In genomic region chr7:17368856-17369520, GRCh38 we compare ENCODE assay signal across 17 cellular contexts.
DNase-seq lines count a peak whose midpoint lies in the region; ATAC-seq, FAIRE-seq and TF ChIP-seq lines count a peak whose summit lies in the region.
"Had no signal": no experiment of that assay in that cellular context is flagged by ENCODE, and none has a peak within 500 bp of the region (broad histone marks: within the 10 kb centered on the region; RNA-seq: fewer than 3 reads in every experiment).

No MANE protein-coding gene starts in this region.

- H3K36me3 ChIP-seq in esophagus squamous epithelium (no peaks in the 10 kb centered on the region), skeletal muscle satellite cell (ENCODE audit: insufficient read depth, low read length) (no peaks in the 10 kb centered on the region)

- H3K36me3 Mint-ChIP-seq in HFFc6 (ENCODE audit: low read depth), result no peaks in the 10 kb centered on the region
- H3K36me3 Mint-ChIP-seq: activated naive CD4-positive, alpha-beta T cell treated with anti-CD3 and anti-CD28 coated beads, Interleukin-2, amount 50 U/mL, for 24 hours had no signal

- no peaks in the 10 kb centered on the region for H3K9me3 Mint-ChIP-seq in HFFc6
- H3K9me3 Mint-ChIP-seq: activated naive CD4-positive, alpha-beta T cell treated with anti-CD3 and anti-CD28 coated beads, Interleukin-2, amount 50 U/mL, for 24 hours; nephron progenitor cell; stimulated activated naive CD8-positive, alpha-beta T cell treated with anti-CD3 and anti-CD28 coated beads, Interleukin-15, Interleukin-2, amounts not matched to agents 100 ng/mL and 50 ng/mL, for 24 hours had no signal

- no peak overlapping the region for H3K4me2 ChIP-seq in skeletal muscle satellite cell (ENCODE audit: low read length)
- H3K4me2 ChIP-seq: KMS-11 had no signal

- no peak for TF ChIP-seq POLR2A in esophagus squamous epithelium (IDR thresholded peaks at IDR 0.05)

- peaks cover 3 to 54% (median 32%) of the 10 kb centered on the region in 3 donors for H3K4me1 ChIP-seq in esophagus squamous epithelium
- H3K4me1 ChIP-seq in skeletal muscle satellite cell (ENCODE audit: control insufficient read depth, insufficient read depth, low read length), result peaks cover 49% of the 10 kb centered on the region

- intact Hi-C loops in esophagus squamous epithelium (cut with DNase I), result no loop called here

- H3K9me3 ChIP-seq in esophagus squamous epithelium (no peaks in the 10 kb centered on the region), skeletal muscle satellite cell (replicated peaks; ENCODE audit: low read length) (no peaks in the 10 kb centered on the region)

- no peak overlapping the region for H3K4me3 Mint-ChIP-seq in HFFc6
- H3K4me3 Mint-ChIP-seq: activated CD4-positive, alpha-beta T cell treated with anti-CD3 and anti-CD28 coated beads for 36 hours; activated naive CD4-positive, alpha-beta T cell treated with anti-CD3 and anti-CD28 coated beads, Interleukin-2, amount 50 U/mL, for 24 hours; nephron progenitor cell; stimulated activated naive CD8-positive, alpha-beta T cell treated with anti-CD3 and anti-CD28 coated beads, Interleukin-15, Interleukin-2, amounts not matched to agents 100 ng/mL and 50 ng/mL, for 24 hours had no signal

- WGBS in esophagus squamous epithelium, 2 donors, result 59 to 60% methylated on average over 3 of the region's 3 CpGs

- TF ChIP-seq CTCF in HFFc6 (IDR thresholded peaks at IDR 0.05) (no peak), esophagus squamous epithelium (IDR thresholded peaks at IDR 0.05) (no peak)

- H3K27ac ChIP-seq in esophagus squamous epithelium, result peak overlapping the region in 3 of 4 donors; percentile 32 to 75 (median 70)
- H3K27ac ChIP-seq: KMS-11 had no signal

- H3K27me3 ChIP-seq in esophagus squamous epithelium, result no peaks in the 10 kb centered on the region
- no peaks in the 10 kb centered on the region for H3K27me3 ChIP-seq in skeletal muscle satellite cell (ENCODE audit: control insufficient read depth, insufficient read depth, low read length)

- peak; percentile 52 for FAIRE-seq in RCC 7860 (lab: Jason Lieb, UNC)

- H3K27me3 Mint-ChIP-seq in HFFc6 (ENCODE audit: insufficient read depth), result peaks cover 2% of the 10 kb centered on the region; the same call in 1 of the 2 replicates
- H3K27me3 Mint-ChIP-seq: activated CD4-positive, alpha-beta T cell treated with anti-CD3 and anti-CD28 coated beads for 36 hours; activated naive CD4-positive, alpha-beta T cell treated with anti-CD3 and anti-CD28 coated beads, Interleukin-2, amount 50 U/mL, for 24 hours; stimulated activated naive CD8-positive, alpha-beta T cell treated with anti-CD3 and anti-CD28 coated beads, Interleukin-15, Interleukin-2, amounts not matched to agents 100 ng/mL and 50 ng/mL, for 24 hours had no signal

- H3K27ac Mint-ChIP-seq in HFFc6, result peak overlapping the region; percentile 95
- H3K27ac Mint-ChIP-seq: activated CD4-positive, alpha-beta T cell treated with anti-CD3 and anti-CD28 coated beads for 36 hours; activated naive CD4-positive, alpha-beta T cell treated with anti-CD3 and anti-CD28 coated beads, Interleukin-2, amount 50 U/mL, for 24 hours; nephron progenitor cell; stimulated activated naive CD8-positive, alpha-beta T cell treated with anti-CD3 and anti-CD28 coated beads, Interleukin-15, Interleukin-2, amounts not matched to agents 100 ng/mL and 50 ng/mL, for 24 hours had no signal

- ATAC-seq in HG03571 (IDR thresholded peaks at IDR 0.05; ENCODE audit: unreplicated experiment) (no peak), HG02623 (IDR thresholded peaks at IDR 0.05; ENCODE audit: unreplicated experiment) (no peak)
- ATAC-seq in stimulated activated naive CD8-positive, alpha-beta T cell treated with anti-CD3 and anti-CD28 coated beads, Interleukin-15, Interleukin-2, amounts not matched to agents 100 U/mL and 50 U/mL, for 24 hours, result no peak
- ATAC-seq: activated CD4-positive, alpha-beta T cell treated with anti-CD3 and anti-CD28 coated beads for 36 hours had no signal

- peaks cover 52% of the 10 kb centered on the region for H3K4me1 Mint-ChIP-seq in HFFc6 (ENCODE audit: low read depth)
- H3K4me1 Mint-ChIP-seq: nephron progenitor cell had no signal

- DNase-seq in HFFc6 (no peak), RCC 7860 (ENCODE audit: low spot score) (peak; percentile 38), esophagus squamous epithelium (lab: John Stamatoyannopoulos, UW) (no peak), cerebellar cortex (ENCODE audit: low spot score) (no peak)
- no peak for DNase-seq in stimulated activated naive CD8-positive, alpha-beta T cell treated with anti-CD3 and anti-CD28 coated beads, Interleukin-15, Interleukin-2, amounts not matched to agents 100 U/mL and 50 U/mL, for 24 hours
- DNase-seq: activated CD4-positive, alpha-beta T cell treated with anti-CD3 and anti-CD28 coated beads for 36 hours; effector CD8-positive, alpha-beta T cell; NCI-H446; nephron progenitor cell; stimulated activated CD4-positive, alpha-beta T cell treated with anti-CD3 and anti-CD28 coated beads, Interleukin-15, amount 100 ng/mL, for 24 hours; T-helper 9 cell had no signal

- peak overlapping the region; percentile 12 for H3K9ac ChIP-seq in skeletal muscle satellite cell (ENCODE audit: low read depth, low read length)
- H3K9ac ChIP-seq: KMS-11 had no signal

- no peak overlapping the region for H3K4me3 ChIP-seq in esophagus squamous epithelium
- no peak overlapping the region for H3K4me3 ChIP-seq in skeletal muscle satellite cell (ENCODE audit: low read length)
